ENCODE assay signal across 2 cellular contexts in the genomic region with DNA sequence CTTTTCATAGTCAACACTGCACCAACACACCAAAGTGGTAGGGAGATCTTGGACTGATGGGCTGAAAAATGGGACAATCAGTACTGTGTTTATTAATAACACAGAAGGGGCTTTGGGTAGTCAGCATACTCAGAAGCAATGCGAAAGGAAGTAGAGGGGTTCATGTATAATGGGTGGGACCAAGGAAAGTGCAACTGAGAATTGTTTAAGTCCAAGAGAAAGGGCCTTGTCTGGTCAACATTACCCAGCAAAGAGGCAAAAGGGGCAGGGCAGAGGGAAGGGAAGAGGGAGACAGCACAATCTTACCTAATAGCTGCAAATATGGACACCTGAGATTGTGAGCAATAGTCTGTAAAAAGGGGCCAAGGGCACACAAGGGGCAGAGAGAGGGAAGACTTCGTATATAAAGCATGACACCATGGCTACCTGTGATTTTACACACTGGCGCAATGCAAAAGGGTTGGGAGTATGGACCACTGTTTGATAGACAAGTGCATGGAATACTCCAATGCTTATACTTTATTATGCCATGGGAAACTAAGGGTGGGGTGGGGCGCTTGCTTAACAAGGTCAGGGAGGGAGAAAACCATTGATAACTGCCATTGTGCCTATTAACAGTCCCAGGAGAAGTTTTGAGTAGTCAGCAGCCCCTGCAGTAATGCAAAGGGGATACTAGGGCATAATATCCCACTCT.
TF ChIP-seq lines count a peak whose summit lies in the region.

No MANE protein-coding gene starts in this region.

TF ChIP-seq in SK-N-SH, 30 proteins besides CTCF, POLR2A, EP300 and RAD21 (continued from another document):
- TF ChIP-seq, protein P1, sequence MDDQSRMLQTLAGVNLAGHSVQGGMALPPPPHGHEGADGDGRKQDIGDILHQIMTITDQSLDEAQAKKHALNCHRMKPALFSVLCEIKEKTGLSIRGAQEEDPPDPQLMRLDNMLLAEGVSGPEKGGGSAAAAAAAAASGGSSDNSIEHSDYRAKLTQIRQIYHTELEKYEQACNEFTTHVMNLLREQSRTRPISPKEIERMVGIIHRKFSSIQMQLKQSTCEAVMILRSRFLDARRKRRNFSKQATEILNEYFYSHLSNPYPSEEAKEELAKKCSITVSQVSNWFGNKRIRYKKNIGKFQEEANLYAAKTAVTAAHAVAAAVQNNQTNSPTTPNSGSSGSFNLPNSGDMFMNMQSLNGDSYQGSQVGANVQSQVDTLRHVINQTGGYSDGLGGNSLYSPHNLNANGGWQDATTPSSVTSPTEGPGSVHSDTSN (IDR thresholded peaks at IDR 0.05): no peak
- TF ChIP-seq SMC3 (IDR thresholded peaks at IDR 0.05; ENCODE audit: low read depth, low read length) (no peak), GABPA (IDR thresholded peaks at IDR 0.05; ENCODE audit: low read depth) (no peak), TAF1 (IDR thresholded peaks at IDR 0.05; ENCODE audit: borderline replicate concordance, low read depth, low read length) (no peak), POLR2AphosphoS5 (IDR thresholded peaks at IDR 0.05; ENCODE audit: low read depth, low read length) (no peak), TEAD4 (IDR thresholded peaks at IDR 0.05; ENCODE audit: borderline replicate concordance, insufficient read depth) (no peak), CHD2 (IDR thresholded peaks at IDR 0.05; ENCODE audit: low read length, partially characterized antibody) (no peak), FOXJ3 (CRISPR knock-in tag; IDR thresholded peaks at IDR 0.05) (no peak), NFIC (IDR thresholded peaks at IDR 0.05; ENCODE audit: borderline replicate concordance) (no peak), TCF12 (IDR thresholded peaks at IDR 0.05) (no peak), SIN3A (IDR thresholded peaks at IDR 0.05; ENCODE audit: borderline replicate concordance, low read depth, low read length) (no peak), RXRA (IDR thresholded peaks at IDR 0.05; ENCODE audit: borderline replicate concordance, low read depth) (no peak)
- TF ChIP-seq, protein P2, sequence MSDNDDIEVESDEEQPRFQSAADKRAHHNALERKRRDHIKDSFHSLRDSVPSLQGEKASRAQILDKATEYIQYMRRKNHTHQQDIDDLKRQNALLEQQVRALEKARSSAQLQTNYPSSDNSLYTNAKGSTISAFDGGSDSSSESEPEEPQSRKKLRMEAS (IDR thresholded peaks at IDR 0.05; ENCODE audit: low read depth): no peak
- TF ChIP-seq, protein P3, sequence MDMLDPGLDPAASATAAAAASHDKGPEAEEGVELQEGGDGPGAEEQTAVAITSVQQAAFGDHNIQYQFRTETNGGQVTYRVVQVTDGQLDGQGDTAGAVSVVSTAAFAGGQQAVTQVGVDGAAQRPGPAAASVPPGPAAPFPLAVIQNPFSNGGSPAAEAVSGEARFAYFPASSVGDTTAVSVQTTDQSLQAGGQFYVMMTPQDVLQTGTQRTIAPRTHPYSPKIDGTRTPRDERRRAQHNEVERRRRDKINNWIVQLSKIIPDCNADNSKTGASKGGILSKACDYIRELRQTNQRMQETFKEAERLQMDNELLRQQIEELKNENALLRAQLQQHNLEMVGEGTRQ (IDR thresholded peaks at IDR 0.05; ENCODE audit: borderline replicate concordance, low read depth, low read length): no peak

TF ChIP-seq in SK-N-SH treated with all-trans-retinoic acid at 6 μM for 48 hours, 23 proteins besides CTCF, POLR2A, EP300 and RAD21 (continued from another document):
- TF ChIP-seq, protein P4, sequence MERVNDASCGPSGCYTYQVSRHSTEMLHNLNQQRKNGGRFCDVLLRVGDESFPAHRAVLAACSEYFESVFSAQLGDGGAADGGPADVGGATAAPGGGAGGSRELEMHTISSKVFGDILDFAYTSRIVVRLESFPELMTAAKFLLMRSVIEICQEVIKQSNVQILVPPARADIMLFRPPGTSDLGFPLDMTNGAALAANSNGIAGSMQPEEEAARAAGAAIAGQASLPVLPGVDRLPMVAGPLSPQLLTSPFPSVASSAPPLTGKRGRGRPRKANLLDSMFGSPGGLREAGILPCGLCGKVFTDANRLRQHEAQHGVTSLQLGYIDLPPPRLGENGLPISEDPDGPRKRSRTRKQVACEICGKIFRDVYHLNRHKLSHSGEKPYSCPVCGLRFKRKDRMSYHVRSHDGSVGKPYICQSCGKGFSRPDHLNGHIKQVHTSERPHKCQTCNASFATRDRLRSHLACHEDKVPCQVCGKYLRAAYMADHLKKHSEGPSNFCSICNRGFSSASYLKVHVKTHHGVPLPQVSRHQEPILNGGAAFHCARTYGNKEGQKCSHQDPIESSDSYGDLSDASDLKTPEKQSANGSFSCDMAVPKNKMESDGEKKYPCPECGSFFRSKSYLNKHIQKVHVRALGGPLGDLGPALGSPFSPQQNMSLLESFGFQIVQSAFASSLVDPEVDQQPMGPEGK (CRISPR knock-in tag; IDR thresholded peaks at IDR 0.05; ENCODE audit: borderline replicate concordance): no peak
- TF ChIP-seq ARNTL (CRISPR knock-in tag; IDR thresholded peaks at IDR 0.05; ENCODE audit: borderline replicate concordance, low read depth): no peak
- TF ChIP-seq, protein P5, sequence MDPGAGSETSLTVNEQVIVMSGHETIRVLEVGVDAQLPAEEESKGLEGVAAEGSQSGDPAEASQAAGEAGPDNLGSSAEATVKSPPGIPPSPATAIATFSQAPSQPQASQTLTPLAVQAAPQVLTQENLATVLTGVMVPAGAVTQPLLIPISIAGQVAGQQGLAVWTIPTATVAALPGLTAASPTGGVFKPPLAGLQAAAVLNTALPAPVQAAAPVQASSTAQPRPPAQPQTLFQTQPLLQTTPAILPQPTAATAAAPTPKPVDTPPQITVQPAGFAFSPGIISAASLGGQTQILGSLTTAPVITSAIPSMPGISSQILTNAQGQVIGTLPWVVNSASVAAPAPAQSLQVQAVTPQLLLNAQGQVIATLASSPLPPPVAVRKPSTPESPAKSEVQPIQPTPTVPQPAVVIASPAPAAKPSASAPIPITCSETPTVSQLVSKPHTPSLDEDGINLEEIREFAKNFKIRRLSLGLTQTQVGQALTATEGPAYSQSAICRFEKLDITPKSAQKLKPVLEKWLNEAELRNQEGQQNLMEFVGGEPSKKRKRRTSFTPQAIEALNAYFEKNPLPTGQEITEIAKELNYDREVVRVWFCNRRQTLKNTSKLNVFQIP (CRISPR knock-in tag; IDR thresholded peaks at IDR 0.05; ENCODE audit: borderline replicate concordance, low read depth): no peak
- no peak for TF ChIP-seq SNAI2 (CRISPR knock-in tag; IDR thresholded peaks at IDR 0.05)
- no peak for TF ChIP-seq PPARA (CRISPR knock-in tag; IDR thresholded peaks at IDR 0.05; ENCODE audit: borderline replicate concordance)
- TF ChIP-seq TCF4 (CRISPR knock-in tag; IDR thresholded peaks at IDR 0.05; ENCODE audit: borderline replicate concordance): no peak
- no peak for TF ChIP-seq BACH2 (CRISPR knock-in tag; IDR thresholded peaks at IDR 0.05; ENCODE audit: borderline replicate concordance)
- TF ChIP-seq ZFP30 (CRISPR knock-in tag; IDR thresholded peaks at IDR 0.05): no peak
- no peak for TF ChIP-seq TOX (CRISPR knock-in tag; IDR thresholded peaks at IDR 0.05; ENCODE audit: borderline replicate concordance)
- TF ChIP-seq ZNF8 (CRISPR knock-in tag; IDR thresholded peaks at IDR 0.05): no peak
- no peak for TF ChIP-seq ISL1 (CRISPR knock-in tag; IDR thresholded peaks at IDR 0.05)
- TF ChIP-seq ESRRG (CRISPR knock-in tag; IDR thresholded peaks at IDR 0.05): no peak
- TF ChIP-seq, protein P6, sequence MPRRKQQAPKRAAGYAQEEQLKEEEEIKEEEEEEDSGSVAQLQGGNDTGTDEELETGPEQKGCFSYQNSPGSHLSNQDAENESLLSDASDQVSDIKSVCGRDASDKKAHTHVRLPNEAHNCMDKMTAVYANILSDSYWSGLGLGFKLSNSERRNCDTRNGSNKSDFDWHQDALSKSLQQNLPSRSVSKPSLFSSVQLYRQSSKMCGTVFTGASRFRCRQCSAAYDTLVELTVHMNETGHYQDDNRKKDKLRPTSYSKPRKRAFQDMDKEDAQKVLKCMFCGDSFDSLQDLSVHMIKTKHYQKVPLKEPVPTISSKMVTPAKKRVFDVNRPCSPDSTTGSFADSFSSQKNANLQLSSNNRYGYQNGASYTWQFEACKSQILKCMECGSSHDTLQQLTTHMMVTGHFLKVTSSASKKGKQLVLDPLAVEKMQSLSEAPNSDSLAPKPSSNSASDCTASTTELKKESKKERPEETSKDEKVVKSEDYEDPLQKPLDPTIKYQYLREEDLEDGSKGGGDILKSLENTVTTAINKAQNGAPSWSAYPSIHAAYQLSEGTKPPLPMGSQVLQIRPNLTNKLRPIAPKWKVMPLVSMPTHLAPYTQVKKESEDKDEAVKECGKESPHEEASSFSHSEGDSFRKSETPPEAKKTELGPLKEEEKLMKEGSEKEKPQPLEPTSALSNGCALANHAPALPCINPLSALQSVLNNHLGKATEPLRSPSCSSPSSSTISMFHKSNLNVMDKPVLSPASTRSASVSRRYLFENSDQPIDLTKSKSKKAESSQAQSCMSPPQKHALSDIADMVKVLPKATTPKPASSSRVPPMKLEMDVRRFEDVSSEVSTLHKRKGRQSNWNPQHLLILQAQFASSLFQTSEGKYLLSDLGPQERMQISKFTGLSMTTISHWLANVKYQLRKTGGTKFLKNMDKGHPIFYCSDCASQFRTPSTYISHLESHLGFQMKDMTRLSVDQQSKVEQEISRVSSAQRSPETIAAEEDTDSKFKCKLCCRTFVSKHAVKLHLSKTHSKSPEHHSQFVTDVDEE (CRISPR knock-in tag; IDR thresholded peaks at IDR 0.05): no peak
- TF ChIP-seq, protein P7, sequence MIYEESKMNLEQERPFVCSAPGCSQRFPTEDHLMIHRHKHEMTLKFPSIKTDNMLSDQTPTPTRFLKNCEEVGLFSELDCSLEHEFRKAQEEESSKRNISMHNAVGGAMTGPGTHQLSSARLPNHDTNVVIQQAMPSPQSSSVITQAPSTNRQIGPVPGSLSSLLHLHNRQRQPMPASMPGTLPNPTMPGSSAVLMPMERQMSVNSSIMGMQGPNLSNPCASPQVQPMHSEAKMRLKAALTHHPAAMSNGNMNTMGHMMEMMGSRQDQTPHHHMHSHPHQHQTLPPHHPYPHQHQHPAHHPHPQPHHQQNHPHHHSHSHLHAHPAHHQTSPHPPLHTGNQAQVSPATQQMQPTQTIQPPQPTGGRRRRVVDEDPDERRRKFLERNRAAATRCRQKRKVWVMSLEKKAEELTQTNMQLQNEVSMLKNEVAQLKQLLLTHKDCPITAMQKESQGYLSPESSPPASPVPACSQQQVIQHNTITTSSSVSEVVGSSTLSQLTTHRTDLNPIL (CRISPR knock-in tag; IDR thresholded peaks at IDR 0.05; ENCODE audit: low read depth): no peak
- no peak for TF ChIP-seq OSR1 (CRISPR knock-in tag; IDR thresholded peaks at IDR 0.05)
- no peak for TF ChIP-seq RARB (CRISPR knock-in tag; IDR thresholded peaks at IDR 0.05)
- TF ChIP-seq, protein P8, sequence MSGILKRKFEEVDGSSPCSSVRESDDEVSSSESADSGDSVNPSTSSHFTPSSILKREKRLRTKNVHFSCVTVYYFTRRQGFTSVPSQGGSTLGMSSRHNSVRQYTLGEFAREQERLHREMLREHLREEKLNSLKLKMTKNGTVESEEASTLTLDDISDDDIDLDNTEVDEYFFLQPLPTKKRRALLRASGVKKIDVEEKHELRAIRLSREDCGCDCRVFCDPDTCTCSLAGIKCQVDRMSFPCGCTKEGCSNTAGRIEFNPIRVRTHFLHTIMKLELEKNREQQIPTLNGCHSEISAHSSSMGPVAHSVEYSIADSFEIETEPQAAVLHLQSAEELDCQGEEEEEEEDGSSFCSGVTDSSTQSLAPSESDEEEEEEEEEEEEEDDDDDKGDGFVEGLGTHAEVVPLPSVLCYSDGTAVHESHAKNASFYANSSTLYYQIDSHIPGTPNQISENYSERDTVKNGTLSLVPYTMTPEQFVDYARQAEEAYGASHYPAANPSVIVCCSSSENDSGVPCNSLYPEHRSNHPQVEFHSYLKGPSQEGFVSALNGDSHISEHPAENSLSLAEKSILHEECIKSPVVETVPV (CRISPR knock-in tag; IDR thresholded peaks at IDR 0.05): no peak
- TF ChIP-seq ZNF70 (CRISPR knock-in tag; IDR thresholded peaks at IDR 0.05): no peak
